Comparison of ENCODE assay signal across 6 cellular contexts in genomic region chr12:53230971-53231858, GRCh38. TPM values are rescaled to one million over a fixed set of nuclear protein-coding genes. Genes with fewer than 3 reads are reported as not detected.
DNase-seq lines count a peak whose midpoint lies in the region; ATAC-seq, FAIRE-seq and TF ChIP-seq lines count a peak whose summit lies in the region.

No MANE protein-coding gene starts in this region.

- no peaks in the 10 kb centered on the region for H3K9me3 ChIP-seq in CD8-positive, alpha-beta memory T cell (ENCODE audit: low read length)
- H3K9me3 ChIP-seq in adipocyte (ENCODE audit: control insufficient read depth, low read length): no peaks in the 10 kb centered on the region
- H3K9me3 ChIP-seq in mucosa of descending colon: no peaks in the 10 kb centered on the region

- POLR2A ChIA-PET in CD8-positive, alpha-beta memory T cell (lab: Charles Lee): interaction anchor here (0.8 to 1.0 kb wide), 2 partner anchors 10 to 12 kb away, joined by 3 to 4 read pairs; no protein-coding TSS in a partner anchor

- DNase-seq in CD8-positive, alpha-beta memory T cell: no peak
- DNase-seq in adipocyte (ENCODE audit: low read depth): no peak
- no peak for DNase-seq in mucosa of descending colon
- DNase-seq in GM19239 (ENCODE audit: insufficient read length, low spot score): no peak
- no peak for DNase-seq in midbrain (lab: John Stamatoyannopoulos, UW)

- intact Hi-C loops in mucosa of descending colon (cut with DNase I, micrococcal nuclease): no loop called here

- peak overlapping the region; percentile 80 to 94 (median 91) for H3K27ac Mint-ChIP-seq in CD8-positive, alpha-beta memory T cell

- H3K9me3 Mint-ChIP-seq in CD8-positive, alpha-beta memory T cell: no peaks in the 10 kb centered on the region

- peak overlapping the region; percentile 50 for H3K4me3 ChIP-seq in CD8-positive, alpha-beta memory T cell (ENCODE audit: low read length)
- peak overlapping the region; percentile 80 for H3K4me3 ChIP-seq in adipocyte (ENCODE audit: low read length)
- peak overlapping the region; percentile 9 for H3K4me3 ChIP-seq in mucosa of descending colon

- ATAC-seq in mucosa of descending colon: no peak
- no peak for ATAC-seq in GM21447 (IDR thresholded peaks at IDR 0.05; ENCODE audit: unreplicated experiment)

- H3K4me3 Mint-ChIP-seq in CD8-positive, alpha-beta memory T cell: peak overlapping the region; percentile 68 to 91 (median 83)

- no peak for TF ChIP-seq CTCF in mucosa of descending colon (IDR thresholded peaks at IDR 0.05)

- H3K9ac ChIP-seq in adipocyte (ENCODE audit: low read length): peak overlapping the region; percentile 85

- peaks cover 0 to 4% (median 4%) of the 10 kb centered on the region in 3 donors for H3K36me3 Mint-ChIP-seq in CD8-positive, alpha-beta memory T cell

- peaks cover 53 to 81% (median 54%) of the 10 kb centered on the region in 3 donors for H3K4me1 Mint-ChIP-seq in CD8-positive, alpha-beta memory T cell

- no peak for FAIRE-seq in GM19239 (lab: Jason Lieb, UNC)

- no peaks in the 10 kb centered on the region for H3K36me3 ChIP-seq in CD8-positive, alpha-beta memory T cell (ENCODE audit: insufficient read depth, low read length)
- H3K36me3 ChIP-seq in adipocyte (ENCODE audit: control insufficient read depth, insufficient read depth, low read length, severe bottlenecking): no peaks in the 10 kb centered on the region
- H3K36me3 ChIP-seq in mucosa of descending colon (ENCODE audit: low read depth): no peaks in the 10 kb centered on the region

- H3K27me3 Mint-ChIP-seq in CD8-positive, alpha-beta memory T cell: peaks cover 0 to 1% of the 10 kb centered on the region in 2 donors

- peaks cover 49% of the 10 kb centered on the region for H3K4me1 ChIP-seq in CD8-positive, alpha-beta memory T cell (ENCODE audit: insufficient read depth, low read length)
- peaks cover 24% of the 10 kb centered on the region for H3K4me1 ChIP-seq in adipocyte (ENCODE audit: control insufficient read depth, insufficient read depth, low read length)
- peaks cover 32% of the 10 kb centered on the region for H3K4me1 ChIP-seq in mucosa of descending colon (ENCODE audit: low read depth)

- no peak overlapping the region for H3K27ac ChIP-seq in CD8-positive, alpha-beta memory T cell (ENCODE audit: low read depth, low read length)

- CTCF ChIA-PET in CD8-positive, alpha-beta memory T cell (lab: Charles Lee): interaction anchor here (1.0 to 4.5 kb wide), 4 partner anchors 12 to 56 kb away, joined by 3 to 23 read pairs (median 6); a partner anchor contains a TSS

- H3K27me3 ChIP-seq in CD8-positive, alpha-beta memory T cell (ENCODE audit: insufficient read depth, low read length, poor library complexity, severe bottlenecking): no peaks in the 10 kb centered on the region
- no peaks in the 10 kb centered on the region for H3K27me3 ChIP-seq in adipocyte (replicated peaks; ENCODE audit: control insufficient read depth, insufficient read depth, low read length)

RNA-seq across cellular contexts. Expression of gene RARG, which starts 0.8 kb away (rescaled TPM):
- total RNA-seq in CD8-positive, alpha-beta memory T cell: 10 to 100 TPM; 67.0 to 68.4 TPM
- polyA plus RNA-seq in CD8-positive, alpha-beta memory T cell: 15.4 TPM
- 10 to 100 TPM; 10.7 to 35.3 (median 16.9) TPM for total RNA-seq in mucosa of descending colon

RNA-seq across cellular contexts. Expression of gene ITGB7, which starts 24.2 kb away (rescaled TPM):
- 100 to 1,000 TPM; 339 TPM for total RNA-seq in CD8-positive, alpha-beta memory T cell
- 292 TPM for polyA plus RNA-seq in CD8-positive, alpha-beta memory T cell
- 10 to 100 TPM in 1 of 3 donors, 1 to 10 TPM in 2; 6.2 to 13.8 (median 7.3) TPM for total RNA-seq in mucosa of descending colon

RNA-seq across cellular contexts. Expression of gene ESPL1, which starts 36.9 kb away (rescaled TPM):
- total RNA-seq in CD8-positive, alpha-beta memory T cell: 10 to 100 TPM; 58.4 to 63.4 TPM
- not detected for polyA plus RNA-seq in CD8-positive, alpha-beta memory T cell
- total RNA-seq in mucosa of descending colon: 10 to 100 TPM in 1 of 3 donors, 1 to 10 TPM in 2; 4.5 to 13.1 (median 5.8) TPM

RNA-seq across cellular contexts. Expression of gene CSAD, which starts 50.5 kb away (rescaled TPM):
- 10 to 100 TPM; 15.8 to 18.7 TPM for total RNA-seq in CD8-positive, alpha-beta memory T cell
- polyA plus RNA-seq in CD8-positive, alpha-beta memory T cell: 0.70 TPM
- 10 to 100 TPM; 23.4 to 44.4 (median 38.7) TPM for total RNA-seq in mucosa of descending colon

RNA-seq across cellular contexts. Expression of gene ZNF740, which starts 50.7 kb away (rescaled TPM):
- total RNA-seq in CD8-positive, alpha-beta memory T cell: 10 to 100 TPM; 50.4 to 52.0 TPM
- 3.3 TPM for polyA plus RNA-seq in CD8-positive, alpha-beta memory T cell
- total RNA-seq in mucosa of descending colon: 10 to 100 TPM; 26.1 to 52.9 (median 46.0) TPM

Comparison
In these comparisons a context has a peak if more than half of its experiments do, and no peak if none do; other contexts are left out.
1. H3K4me3 ChIP-seq: peak in every context shown above with its lines; median percentile 80 in adipocyte; 50 in CD8-positive, alpha-beta memory T cell; 9 in mucosa of descending colon.
2. RNA of gene ITGB7, which starts 24.2 kb away (total RNA-seq): 339 TPM in CD8-positive, alpha-beta memory T cell; 6.2 to 13.8 TPM in mucosa of descending colon; every median in the first group is over 10 times any median in the second.
3. RNA of gene ESPL1, which starts 36.9 kb away (total RNA-seq): 58.4 to 63.4 TPM in CD8-positive, alpha-beta memory T cell; 4.5 to 13.1 TPM in mucosa of descending colon; every median in the first group is over 4 times any median in the second.